In the genomic region with DNA sequence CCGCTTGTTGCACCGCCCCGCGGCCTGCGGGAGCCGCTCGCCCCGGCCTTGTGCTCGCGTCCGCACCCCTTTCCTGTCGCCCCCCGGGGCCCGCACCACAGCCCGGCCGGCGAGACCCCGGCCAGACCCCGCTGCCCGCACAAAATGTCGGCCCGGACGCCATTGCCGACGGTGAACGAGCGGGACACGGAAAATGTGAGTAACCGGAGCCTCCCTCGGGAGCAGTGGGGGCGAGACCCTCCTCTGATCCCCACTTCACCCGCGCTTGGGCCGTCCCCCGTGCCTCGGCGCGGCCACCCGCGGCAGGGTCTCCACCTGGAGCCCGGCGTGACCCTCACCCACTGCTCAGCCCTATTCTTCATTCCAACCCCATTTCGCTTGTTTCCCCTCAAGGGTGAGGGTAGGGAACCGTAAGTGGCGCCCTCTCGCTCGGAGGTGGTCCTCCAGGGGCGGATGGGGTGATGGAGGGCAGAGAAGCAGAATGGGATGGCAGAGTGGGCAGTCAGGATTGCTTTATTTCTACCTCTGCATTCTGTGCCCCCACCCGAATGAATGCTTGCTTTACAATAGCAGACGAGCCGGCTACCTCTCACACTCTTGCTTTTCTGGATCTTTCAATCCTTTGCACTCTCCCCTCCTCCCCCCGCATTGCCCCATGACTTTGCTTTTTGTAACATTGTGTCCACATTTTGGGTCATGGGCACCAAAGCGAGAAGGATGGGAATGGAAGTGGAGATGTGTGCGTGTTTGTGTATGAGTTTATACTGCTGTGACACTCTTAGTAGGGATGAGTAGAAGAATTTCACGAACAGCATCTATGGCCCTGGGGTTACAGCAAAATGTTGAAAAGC, we compare ENCODE assay signal across 9 cellular contexts. TPM values are rescaled to one million over a fixed set of nuclear protein-coding genes. Genes with fewer than 3 reads are reported as not detected.
DNase-seq lines count a peak whose midpoint lies in the region; ATAC-seq, FAIRE-seq and TF ChIP-seq lines count a peak whose summit lies in the region.
"Had no signal": no experiment of that assay in that cellular context is flagged by ENCODE, and none has a peak within 500 bp of the region (broad histone marks: within the 10 kb centered on the region; RNA-seq: fewer than 3 reads in every experiment).

No MANE protein-coding gene starts in this region.

- peak overlapping the region; percentile 92 for H3K4me2 ChIP-seq in astrocyte (ENCODE audit: low read length)

- no peak for FAIRE-seq in astrocyte (lab: Jason Lieb, UNC)

- no peak overlapping the region for H3K27ac Mint-ChIP-seq in activated naive CD4-positive, alpha-beta T cell treated with anti-CD3 and anti-CD28 coated beads, Interleukin-2, amount 50 U/mL, for 24 hours
- peak overlapping the region; percentile 0 for H3K27ac Mint-ChIP-seq in astrocyte (ENCODE audit: unreplicated experiment)

- H3K4me3 ChIP-seq in HL-60 (replicated peaks; ENCODE audit: insufficient read depth, low read length) (peak overlapping the region; percentile 47), astrocyte (ENCODE audit: insufficient read depth, low read depth, low read length) (peak overlapping the region; percentile 76), iPS-20b (ENCODE audit: low read length) (peak overlapping the region; percentile 74), skin epidermis (peak overlapping the region; percentile 44 to 72 (median 68))

- H3K9me3 Mint-ChIP-seq in activated naive CD4-positive, alpha-beta T cell treated with anti-CD3 and anti-CD28 coated beads, Interleukin-2, amount 50 U/mL, for 24 hours = peaks cover 7% of the 10 kb centered on the region
- peaks cover 1% of the 10 kb centered on the region for H3K9me3 Mint-ChIP-seq in astrocyte (ENCODE audit: unreplicated experiment)

- H3K9ac ChIP-seq in astrocyte (ENCODE audit: low read length) = peak overlapping the region; percentile 84
- H3K9ac ChIP-seq in iPS-20b (ENCODE audit: low read depth, low read length) = peak overlapping the region; percentile 94

- CTCF ChIA-PET in GM10248 (lab: Yijun Ruan, JAX) = no interaction called here

- peaks cover 15% of the 10 kb centered on the region for H3K79me2 ChIP-seq in astrocyte (ENCODE audit: insufficient read depth, low read length)

- H4K20me1 ChIP-seq in astrocyte (ENCODE audit: insufficient read depth, low read length) = no peaks in the 10 kb centered on the region

- peaks cover 4% of the 10 kb centered on the region for H3K36me3 Mint-ChIP-seq in activated naive CD4-positive, alpha-beta T cell treated with anti-CD3 and anti-CD28 coated beads, Interleukin-2, amount 50 U/mL, for 24 hours
- no peaks in the 10 kb centered on the region for H3K36me3 Mint-ChIP-seq in astrocyte (ENCODE audit: low read depth, unreplicated experiment)

- peaks cover 54% of the 10 kb centered on the region for H3K27me3 Mint-ChIP-seq in activated naive CD4-positive, alpha-beta T cell treated with anti-CD3 and anti-CD28 coated beads, Interleukin-2, amount 50 U/mL, for 24 hours
- H3K27me3 Mint-ChIP-seq in astrocyte (ENCODE audit: low read depth, unreplicated experiment) = no peaks in the 10 kb centered on the region

- POLR2A ChIA-PET in GM10248 (lab: Yijun Ruan, JAX) = no interaction called here

- no peak overlapping the region for H3K27ac ChIP-seq in HL-60 (replicated peaks)
- no peak overlapping the region for H3K27ac ChIP-seq in astrocyte (ENCODE audit: low read depth, low read length)
- H3K27ac ChIP-seq in iPS-20b (ENCODE audit: low read length) = peak overlapping the region; percentile 81
- peak overlapping the region; percentile 39 to 97 (median 83) for H3K27ac ChIP-seq in skin epidermis
- H3K27ac ChIP-seq: neutrophil had no signal

- no peak for TF ChIP-seq CTCF in HL-60 (IDR thresholded peaks at IDR 0.05; ENCODE audit: insufficient read depth, low read length)
- no peak for TF ChIP-seq CTCF in astrocyte (IDR thresholded peaks at IDR 0.05; ENCODE audit: insufficient read depth, low read depth, low read length)
- no peak for TF ChIP-seq CTCF in GM10248 (IDR thresholded peaks at IDR 0.05; ENCODE audit: control extremely low read depth, extremely low read depth, low read depth, missing control alignments)

- no peak for DNase-seq in activated naive CD4-positive, alpha-beta T cell treated with anti-CD3 and anti-CD28 coated beads, Interleukin-2, amount 50 U/mL, for 16 hours
- DNase-seq in HL-60 (ENCODE audit: low read depth in 1 of 2, low spot score in 1 of 2) (no peak), astrocyte (ENCODE audit: low read depth) (no peak), GM10248 (ENCODE audit: extremely low spot score) (no peak)

- H3K4me3 Mint-ChIP-seq in activated naive CD4-positive, alpha-beta T cell treated with anti-CD3 and anti-CD28 coated beads, Interleukin-2, amount 50 U/mL, for 24 hours = peak overlapping the region; percentile 70
- peak overlapping the region; percentile 85 for H3K4me3 Mint-ChIP-seq in astrocyte (ENCODE audit: unreplicated experiment)

- H2AFZ ChIP-seq in astrocyte (ENCODE audit: low read depth, low read length) = peak overlapping the region; percentile 93

- H3K4me1 ChIP-seq in astrocyte (ENCODE audit: insufficient read depth, low read length) (peaks cover 11% of the 10 kb centered on the region), iPS-20b (ENCODE audit: insufficient read depth, low read length) (no peaks in the 10 kb centered on the region)

- H3K27me3 ChIP-seq in HL-60 (ENCODE audit: insufficient read depth, poor library complexity, severe bottlenecking) (peaks cover 59% of the 10 kb centered on the region), astrocyte (ENCODE audit: insufficient read depth, low read length) (peaks cover 6% of the 10 kb centered on the region), iPS-20b (ENCODE audit: insufficient read depth, low read length) (peaks cover 12% of the 10 kb centered on the region; the same call in 1 of the 2 replicates)

- peaks cover 21% of the 10 kb centered on the region for H3K4me1 Mint-ChIP-seq in activated naive CD4-positive, alpha-beta T cell treated with anti-CD3 and anti-CD28 coated beads, Interleukin-2, amount 50 U/mL, for 24 hours
- peaks cover 11% of the 10 kb centered on the region for H3K4me1 Mint-ChIP-seq in astrocyte (ENCODE audit: low read depth, unreplicated experiment)

- H3K9me3 ChIP-seq in astrocyte (ENCODE audit: insufficient read depth, low read depth, low read length) = no peaks in the 10 kb centered on the region
- no peaks in the 10 kb centered on the region for H3K9me3 ChIP-seq in iPS-20b (ENCODE audit: insufficient read depth, low read depth, low read length)
- H3K9me3 ChIP-seq: neutrophil had no signal

- H3K36me3 ChIP-seq in astrocyte (ENCODE audit: insufficient read depth, low read length) (no peaks in the 10 kb centered on the region), iPS-20b (ENCODE audit: insufficient read depth, low read depth, low read length) (no peaks in the 10 kb centered on the region)
- H3K36me3 ChIP-seq: neutrophil had no signal

- no peak for ATAC-seq in GM19351 (IDR thresholded peaks at IDR 0.05; ENCODE audit: unreplicated experiment)

RNA-seq across cellular contexts. Expression of a gene that starts 1.0 kb away (rescaled TPM):
- total RNA-seq in astrocyte = 4.7 and 10.8 TPM in 2 replicates

Comparison
In these comparisons a context has a peak if more than half of its experiments do, and no peak if none do; other contexts are left out.
1. H3K27ac ChIP-seq: peak in iPS-20b (single experiment) and skin epidermis (21 of 21); none in HL-60 (single experiment) and astrocyte (single experiment).
2. Peak in every context shown above with its lines, with median percentiles within 50 percentile points of each other: H3K4me3 ChIP-seq.